Comparison of ENCODE assay signal across 7 cellular contexts in the genomic region with DNA sequence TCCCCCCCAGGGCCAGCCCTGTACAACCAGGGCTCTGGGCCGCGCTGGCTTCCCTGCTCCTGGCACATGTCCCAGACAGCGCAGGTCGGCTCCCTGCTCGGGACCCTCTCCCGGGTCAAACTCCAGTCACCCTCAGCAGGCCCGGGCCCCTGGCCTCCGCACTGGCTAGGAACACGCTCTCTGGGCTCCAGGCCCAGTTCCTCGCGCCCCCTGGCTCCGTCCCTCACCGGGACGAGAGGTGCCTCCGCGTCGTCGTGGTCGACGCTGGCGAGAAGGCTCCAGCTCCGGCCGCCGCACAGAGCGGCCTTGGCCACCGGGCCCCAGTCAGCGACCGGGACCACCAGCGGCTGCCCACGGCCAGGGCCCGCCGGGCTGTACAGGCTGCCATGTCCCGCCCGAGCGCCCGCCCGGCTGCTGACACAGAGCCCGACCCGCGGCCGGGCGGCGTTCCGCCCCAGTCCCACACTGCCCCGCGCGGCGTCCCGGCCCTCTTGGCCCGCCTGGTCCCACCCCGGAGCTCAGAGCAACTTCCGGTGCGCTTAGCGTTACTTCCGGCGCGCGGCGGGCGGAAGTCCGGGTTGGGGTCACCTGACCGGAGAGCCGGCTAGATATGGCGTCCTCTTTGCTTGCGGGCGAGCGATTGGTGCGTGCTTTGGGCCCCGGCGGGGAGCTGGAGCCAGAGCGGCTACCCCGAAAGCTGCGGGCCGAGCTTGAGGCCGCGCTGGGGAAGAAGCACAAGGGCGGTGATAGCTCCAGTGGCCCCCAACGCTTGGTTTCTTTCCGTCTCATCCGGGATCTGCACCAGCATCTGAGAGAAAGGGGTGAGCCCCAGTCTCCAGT. TPM values are rescaled to one million over a fixed set of nuclear protein-coding genes. Genes with fewer than 3 reads are reported as not detected.
A peak's percentile ranks its signal among the peaks of the same experiment; 100 is the strongest.
DNase-seq lines count a peak whose midpoint lies in the region; ATAC-seq and TF ChIP-seq lines count a peak whose summit lies in the region.

A gene with protein sequence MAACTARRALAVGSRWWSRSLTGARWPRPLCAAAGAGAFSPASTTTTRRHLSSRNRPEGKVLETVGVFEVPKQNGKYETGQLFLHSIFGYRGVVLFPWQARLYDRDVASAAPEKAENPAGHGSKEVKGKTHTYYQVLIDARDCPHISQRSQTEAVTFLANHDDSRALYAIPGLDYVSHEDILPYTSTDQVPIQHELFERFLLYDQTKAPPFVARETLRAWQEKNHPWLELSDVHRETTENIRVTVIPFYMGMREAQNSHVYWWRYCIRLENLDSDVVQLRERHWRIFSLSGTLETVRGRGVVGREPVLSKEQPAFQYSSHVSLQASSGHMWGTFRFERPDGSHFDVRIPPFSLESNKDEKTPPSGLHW (minus strand): TSS at position 467 of the 840 bp plus-strand sequence. CDS start 79 bp downstream, at position 388.

- peak within 1 kb of the TSS; percentile 93 for H3K27ac ChIP-seq in hepatocyte

- peak within 1 kb of the TSS; percentile 100 for H3K4me2 ChIP-seq in hepatocyte

- H3K9me2 ChIP-seq in hepatocyte (replicated peaks; ENCODE audit: insufficient read depth): no peaks in the 10 kb centered on the region

- H3K4me3 ChIP-seq in hepatocyte: peak within 1 kb of the TSS; percentile 93
- H3K4me3 ChIP-seq in retinal pigment epithelial cell (ENCODE audit: low read length): peak within 1 kb of the TSS; percentile 79

- H3K36me3 ChIP-seq in hepatocyte (replicated peaks; ENCODE audit: insufficient read depth, low read depth): no peaks in the 10 kb centered on the region

- peaks cover 43% of the 10 kb centered on the region for H3K79me2 ChIP-seq in hepatocyte

- ATAC-seq in GM18511 (IDR thresholded peaks at IDR 0.05; ENCODE audit: unreplicated experiment): peak; percentile 97
- peak; percentile 98 for ATAC-seq in HG02981 (IDR thresholded peaks at IDR 0.05; ENCODE audit: unreplicated experiment)

- no peaks in the 10 kb centered on the region for H4K20me1 ChIP-seq in hepatocyte (ENCODE audit: insufficient read depth, poor library complexity, severe bottlenecking)

- H3K4me1 ChIP-seq in hepatocyte (ENCODE audit: insufficient read depth): peaks cover 8% of the 10 kb centered on the region

- H2AFZ ChIP-seq in hepatocyte: peak within 1 kb of the TSS; percentile 82

- DNase-seq in NCI-H2081 treated with DMSO at 0.1 percent for 48 hours (lab: John Stamatoyannopoulos, UW) (peak; percentile 31), T1000 (lab: John Stamatoyannopoulos, UW) (peak; percentile 92), astrocyte of the hippocampus (ENCODE audit: low read depth, low spot score) (peak; percentile 98), hepatocyte (ENCODE audit: low spot score) (peak; percentile 98), retinal pigment epithelial cell (ENCODE audit: low read depth) (peak; percentile 68)

- TF ChIP-seq CTCF in hepatocyte (IDR thresholded peaks at IDR 0.05; ENCODE audit: poor library complexity) (no peak), retinal pigment epithelial cell (conservative IDR thresholded peaks at IDR 0.05; ENCODE audit: low read depth, low read length) (no peak)

- under 1% methylated on average over 51 of the region's 80 CpGs for WGBS in hepatocyte (ENCODE audit: low lambda C conversion rate, missing lambda C conversion rate)

- no peaks in the 10 kb centered on the region for H3K9me3 ChIP-seq in hepatocyte (ENCODE audit: low read depth)

- no peaks in the 10 kb centered on the region for H3K27me3 ChIP-seq in hepatocyte

RNA-seq across cellular contexts. Expression of the gene that starts here (rescaled TPM):
- 81.6 and 82.9 TPM in 2 replicates for total RNA-seq in hepatocyte
- 118 and 122 TPM in 2 replicates for polyA plus RNA-seq in hepatocyte

Comparison
In these comparisons a context has a peak if more than half of its experiments do, and no peak if none do; other contexts are left out.
1. Peak in every context shown above with its lines: DNase-seq, ATAC-seq, H3K4me3 ChIP-seq and H3K27ac ChIP-seq.
2. DNase-seq: peak in every context shown above with its lines; median percentile 98 in astrocyte of the hippocampus; 98 in hepatocyte; 92 in T1000; 68 in retinal pigment epithelial cell; 31 in NCI-H2081 treated with DMSO at 0.1 percent for 48 hours.